Comparison of ENCODE assay signal across 13 cellular contexts in the genomic region with DNA sequence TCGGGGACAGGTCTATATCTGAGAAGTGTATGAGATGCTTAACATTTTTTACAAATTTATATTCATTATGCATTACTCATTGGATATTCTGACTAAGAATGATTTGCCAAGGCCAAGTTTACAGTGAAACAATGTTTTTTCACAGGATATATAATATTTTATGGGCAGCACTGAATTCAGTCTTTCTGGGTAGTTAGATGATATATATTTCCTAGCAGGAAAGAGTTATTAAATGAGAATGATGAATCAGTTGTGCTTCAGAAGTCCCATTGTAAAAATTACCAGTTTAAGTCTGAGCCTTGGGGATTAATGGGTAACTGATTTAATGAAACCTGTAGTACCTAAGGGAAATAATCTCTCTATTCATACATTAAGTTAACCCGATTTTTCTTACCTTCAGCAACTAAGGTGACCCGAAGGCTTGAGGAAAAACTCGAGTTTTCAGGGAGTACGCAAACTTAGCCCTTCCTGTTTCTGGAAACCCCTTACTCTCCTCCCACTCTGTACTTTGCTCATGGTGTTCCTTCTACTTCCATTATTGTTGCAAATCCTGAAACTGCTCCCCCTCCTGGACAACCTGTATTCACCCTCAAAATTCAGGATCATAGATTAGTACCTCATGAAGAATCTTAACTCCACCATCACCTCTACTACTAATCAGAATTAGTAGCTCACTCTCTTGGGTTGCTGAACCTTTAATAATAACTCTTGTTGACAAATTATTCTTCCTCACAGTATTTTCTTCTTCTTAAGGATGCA.
DNase-seq lines count a peak whose midpoint lies in the region; ATAC-seq and TF ChIP-seq lines count a peak whose summit lies in the region.
"Had no signal": no experiment of that assay in that cellular context is flagged by ENCODE, and none has a peak within 500 bp of the region (broad histone marks: within the 10 kb centered on the region; RNA-seq: fewer than 3 reads in every experiment).

No MANE protein-coding gene starts in this region.

- CTCF ChIA-PET in activated CD4-positive, alpha-beta memory T cell treated with anti-CD3 and anti-CD28 coated beads for 36 hours (lab: Charles Lee), result no interaction called here

- H3K36me3 ChIP-seq in GM23248 (ENCODE audit: low read depth) (peaks cover 19% of the 10 kb centered on the region), SJCRH30 (0 out of 2 replicates have a peak, but pooled peaks cover 2% of the 10 kb centered on the region)

- H3K27ac ChIP-seq in GM23248 (no peak overlapping the region), SJCRH30 (no peak overlapping the region)
- H3K27ac ChIP-seq: skin epidermis had no signal

- no peak overlapping the region for H3K4me2 ChIP-seq in GM23248 (ENCODE audit: unreplicated experiment)

- H3K27me3 ChIP-seq in GM23248 (replicated peaks; ENCODE audit: insufficient read depth) (no peaks in the 10 kb centered on the region), SJCRH30 (no peaks in the 10 kb centered on the region)

- H3K4me1 Mint-ChIP-seq in activated CD4-positive, alpha-beta memory T cell treated with anti-CD3 and anti-CD28 coated beads for 36 hours (ENCODE audit: low read depth), result peaks cover 41% of the 10 kb centered on the region

- H3F3A ChIP-seq in GM23248 (ENCODE audit: insufficient read depth), result 0 out of 2 replicates have a peak, but pooled peaks cover 10% of the 10 kb centered on the region

- H3K27me3 Mint-ChIP-seq in activated CD4-positive, alpha-beta memory T cell treated with anti-CD3 and anti-CD28 coated beads for 36 hours, result no peaks in the 10 kb centered on the region

- peaks cover 2% of the 10 kb centered on the region for H3K36me3 Mint-ChIP-seq in activated CD4-positive, alpha-beta memory T cell treated with anti-CD3 and anti-CD28 coated beads for 36 hours

- H3K9me3 ChIP-seq in GM23248 (ENCODE audit: low read depth) (no peaks in the 10 kb centered on the region), SJCRH30 (replicated peaks) (0 out of 2 replicates have a peak, but pooled peaks cover 3% of the 10 kb centered on the region)

- H4K20me1 ChIP-seq in GM23248 (ENCODE audit: insufficient read depth), result no peaks in the 10 kb centered on the region

- peak; percentile 27 for TF ChIP-seq CTCF in AG09319 (IDR thresholded peaks at IDR 0.05; ENCODE audit: low read depth, low read length)

- H3K27ac Mint-ChIP-seq in activated CD4-positive, alpha-beta memory T cell treated with anti-CD3 and anti-CD28 coated beads for 36 hours, result no peak overlapping the region
- H3K27ac Mint-ChIP-seq: activated B cell treated with CpG ODN at 0.5 μM for 24 hours had no signal

- H2AFZ ChIP-seq in GM23248, result 0 out of 2 replicates have a peak overlapping the region, but pooled peaks have one; percentile 2

- POLR2A ChIA-PET in activated CD4-positive, alpha-beta memory T cell treated with anti-CD3 and anti-CD28 coated beads for 36 hours (lab: Charles Lee), result no interaction called here

- intact Hi-C loops in activated CD4-positive, alpha-beta memory T cell treated with anti-CD3 and anti-CD28 coated beads for 36 hours (cut with micrococcal nuclease), result no loop called here

- DNase-seq in AG09319 (ENCODE audit: extremely low read depth, low read depth) (no peak), GM23248 (peak; percentile 37), SJCRH30 (peak; percentile 18 to 49), iPS DF 19.7 (ENCODE audit: low read depth, low spot score) (peak; percentile 30)
- DNase-seq in stimulated activated CD4-positive, alpha-beta T cell treated with anti-CD3 and anti-CD28 coated beads, Interleukin-4, amount 100 ng/mL, for 24 hours, result no peak
- no peak for DNase-seq in activated CD4-positive, alpha-beta memory T cell treated with anti-CD3 and anti-CD28 coated beads for 36 hours
- DNase-seq: activated B cell treated with CpG ODN at 0.5 μM for 24 hours, amygdala, NCI-H1092 treated with DMSO at 0.1 percent for 48 hours, substantia nigra had no signal

- no peaks in the 10 kb centered on the region for H3K79me2 ChIP-seq in GM23248 (ENCODE audit: insufficient read depth)

- no peak overlapping the region for H3K4me3 Mint-ChIP-seq in activated CD4-positive, alpha-beta memory T cell treated with anti-CD3 and anti-CD28 coated beads for 36 hours
- H3K4me3 Mint-ChIP-seq: activated B cell treated with CpG ODN at 0.5 μM for 24 hours had no signal

- no peak overlapping the region for H3K4me3 ChIP-seq in GM23248
- H3K4me3 ChIP-seq in SJCRH30, result no peak overlapping the region
- H3K4me3 ChIP-seq: skin epidermis had no signal

- in situ Hi-C loops in GM23248 (cut with MboI), result no loop called here

- no peak for ATAC-seq in GM21381 (IDR thresholded peaks at IDR 0.05; ENCODE audit: unreplicated experiment)
- ATAC-seq in HG03108 (IDR thresholded peaks at IDR 0.05; ENCODE audit: unreplicated experiment), result no peak

- 65 to 71% methylated on average over 5 of the region's 5 CpGs for WGBS in GM23248 (ENCODE audit: low coverage in 1 of 2, low lambda C conversion rate in 2 of 2, missing lambda C conversion rate in 2 of 2), 2 experiments

- H3K9me2 ChIP-seq in GM23248 (ENCODE audit: insufficient read depth), result no peaks in the 10 kb centered on the region

- H3K9ac ChIP-seq in GM23248, result no peak overlapping the region

- H3K4me1 ChIP-seq in GM23248 (ENCODE audit: insufficient read depth) (peaks cover 10% of the 10 kb centered on the region; the same call in 1 of the 2 replicates), SJCRH30 (no peaks in the 10 kb centered on the region)

- peaks cover 2% of the 10 kb centered on the region for H3K9me3 Mint-ChIP-seq in activated CD4-positive, alpha-beta memory T cell treated with anti-CD3 and anti-CD28 coated beads for 36 hours

Comparison
In these comparisons a context has a peak if more than half of its experiments do, and no peak if none do; other contexts are left out.
1. DNase-seq: peak in GM23248 (single experiment), SJCRH30 (2 of 2) and iPS DF 19.7 (single experiment); none in AG09319 (single experiment), stimulated activated CD4-positive, alpha-beta T cell treated with anti-CD3 and anti-CD28 coated beads, Interleukin-4, amount 100 ng/mL, for 24 hours (single experiment) and activated CD4-positive, alpha-beta memory T cell treated with anti-CD3 and anti-CD28 coated beads for 36 hours (single experiment).